Comparison of ENCODE assay signal across 17 cellular contexts in genomic region chr6:6701864-6702263, GRCh38.
A peak's percentile ranks its signal among the peaks of the same experiment; 100 is the strongest.
DNase-seq lines count a peak whose midpoint lies in the region; ATAC-seq and TF ChIP-seq lines count a peak whose summit lies in the region.
"Had no signal": no experiment of that assay in that cellular context is flagged by ENCODE, and none has a peak within 500 bp of the region (broad histone marks: within the 10 kb centered on the region; RNA-seq: fewer than 3 reads in every experiment).

No MANE protein-coding gene starts in this region.

- H3K9ac ChIP-seq in mucosa of rectum (ENCODE audit: low read depth in 1 of 2, low read length in 2 of 2), result peak overlapping the region in 1 of 2 donors; percentile 21

- TF ChIP-seq CTCF in BE2C (IDR thresholded peaks at IDR 0.05; ENCODE audit: low read depth, low read length), result no peak

- H3K4me1 ChIP-seq in BE2C (peaks cover 12% of the 10 kb centered on the region), mucosa of rectum (ENCODE audit: control insufficient read depth in 2 of 2, insufficient read depth in 2 of 2, low read length in 2 of 2) (peaks cover 61 to 65% of the 10 kb centered on the region in 2 donors)
- H3K4me1 ChIP-seq: right lobe of liver had no signal

- peak overlapping the region; percentile 85 to 96 for H3K27ac ChIP-seq in mucosa of rectum (ENCODE audit: low read depth in 2 of 2, low read length in 2 of 2)
- H3K27ac ChIP-seq: coronary artery, right lobe of liver had no signal

- H3K27me3 ChIP-seq in BE2C (no peaks in the 10 kb centered on the region), mucosa of rectum (ENCODE audit: control insufficient read depth in 2 of 2, insufficient read depth in 2 of 2, low read length in 2 of 2) (no peaks in the 10 kb centered on the region)
- H3K27me3 ChIP-seq: right lobe of liver had no signal

- H3K9me3 ChIP-seq in BE2C (no peaks in the 10 kb centered on the region), mucosa of rectum (ENCODE audit: control insufficient read depth in 2 of 2, low read length in 2 of 2) (no peaks in the 10 kb centered on the region)
- H3K9me3 ChIP-seq: right lobe of liver had no signal

- DNase-seq in BE2C, result peak; percentile 44
- DNase-seq in NAMALWA (ENCODE audit: low spot score), result peak; percentile 50
- peak; percentile 65 for DNase-seq in SKM-1 (lab: John Stamatoyannopoulos, UW; ENCODE audit: unreplicated experiment)
- DNase-seq in H4 (ENCODE audit: low spot score), result no peak
- no peak for DNase-seq in amniotic stem cell (lab: John Stamatoyannopoulos, UW)
- no peak for DNase-seq in activated naive CD4-positive, alpha-beta T cell (lab: John Stamatoyannopoulos, UW)
- DNase-seq: activated CD4-positive, alpha-beta T cell treated with anti-CD3 and anti-CD28 coated beads, Interleukin-2, amount 50 U/mL, for 4 hours; anterior cingulate cortex; COR-L47; GOT3; hippocampal formation; NCI-H1048; right lobe of liver had no signal

- H3K4me3 ChIP-seq in BE2C (ENCODE audit: low read depth, low read length) (no peak overlapping the region; the same call in 1 of the 2 replicates), mucosa of rectum (ENCODE audit: low read length in 2 of 2) (no peak overlapping the region)
- H3K4me3 ChIP-seq: coronary artery, right lobe of liver had no signal

- ATAC-seq in HG02885 (IDR thresholded peaks at IDR 0.05; ENCODE audit: poor library complexity, unreplicated experiment), result no peak
- ATAC-seq: esophagus mucosa, right lobe of liver had no signal

- H3K36me3 ChIP-seq in BE2C (no peaks in the 10 kb centered on the region), mucosa of rectum (ENCODE audit: control insufficient read depth in 2 of 2, insufficient read depth in 2 of 2, low read length in 2 of 2) (no peaks in the 10 kb centered on the region)
- H3K36me3 ChIP-seq: right lobe of liver had no signal

Comparison
In these comparisons a context has a peak if more than half of its experiments do, and no peak if none do; other contexts are left out.
1. DNase-seq: peak in BE2C (single experiment), NAMALWA (single experiment) and SKM-1 (single experiment); none in H4 (single experiment), amniotic stem cell (single experiment) and activated naive CD4-positive, alpha-beta T cell (0 of 4).